Comparison of ENCODE assay signal across 9 cellular contexts in genomic region chr14:73242274-73242960, GRCh38. TPM values are rescaled to one million over a fixed set of nuclear protein-coding genes. Genes with fewer than 3 reads are reported as not detected.
DNase-seq lines count a peak whose midpoint lies in the region; ATAC-seq, FAIRE-seq and TF ChIP-seq lines count a peak whose summit lies in the region.
"Had no signal": no experiment of that assay in that cellular context is flagged by ENCODE, and none has a peak within 500 bp of the region (broad histone marks: within the 10 kb centered on the region; RNA-seq: fewer than 3 reads in every experiment).

No MANE protein-coding gene starts in this region.

- H3K4me1 Mint-ChIP-seq in CD14-positive monocyte (peaks cover 65% of the 10 kb centered on the region), GM23338 (peaks cover 25% of the 10 kb centered on the region)

- H3K27me3 ChIP-seq in osteoblast (ENCODE audit: insufficient read depth, low read length) (peaks cover 24% of the 10 kb centered on the region), GM23338 (ENCODE audit: insufficient read depth) (peaks cover 41% of the 10 kb centered on the region)

- H3K27me3 Mint-ChIP-seq in CD14-positive monocyte (ENCODE audit: low read depth in 3 of 3) (peaks cover 44 to 61% (median 53%) of the 10 kb centered on the region in 3 donors), GM23338 (ENCODE audit: insufficient read depth, low read depth, poor library complexity) (peaks cover 20% of the 10 kb centered on the region)

- H3K4me1 ChIP-seq in osteoblast (ENCODE audit: insufficient read depth, low read length) = peaks cover 37% of the 10 kb centered on the region
- peaks cover 32% of the 10 kb centered on the region for H3K4me1 ChIP-seq in GM23338 (ENCODE audit: insufficient read depth)

- H3K79me2 ChIP-seq in osteoblast (ENCODE audit: insufficient read depth, low read length) (no peaks in the 10 kb centered on the region), GM23338 (replicated peaks; ENCODE audit: insufficient read depth) (0 out of 2 replicates have a peak, but pooled peaks cover 3% of the 10 kb centered on the region)

- DNase-seq in CD14-positive monocyte (ENCODE audit: low spot score) (no peak), HTR-8/SVneo (ENCODE audit: insufficient read length, low spot score) (no peak), choroid plexus epithelial cell (ENCODE audit: low read depth) (peak; percentile 51), osteoblast (ENCODE audit: insufficient read length, low spot score, missing footprints) (peak; percentile 92), RPMI8226 (no peak), GM23338 (ENCODE audit: low spot score) (no peak), inferior parietal cortex (ENCODE audit: extremely low spot score) (no peak), dedifferentiated amniotic fluid mesenchymal stem cell (ENCODE audit: extremely low spot score) (no peak)
- DNase-seq: central memory CD4-positive, alpha-beta T cell had no signal

- H3K4me3 ChIP-seq in choroid plexus epithelial cell (ENCODE audit: low read depth, low read length) = no peak overlapping the region
- H3K4me3 ChIP-seq in osteoblast (ENCODE audit: insufficient read depth, low read length) = peak overlapping the region; percentile 50
- H3K4me3 ChIP-seq in GM23338 = no peak overlapping the region

- H3K4me2 ChIP-seq in osteoblast (ENCODE audit: insufficient read depth, low read length) (peak overlapping the region; percentile 43), GM23338 (no peak overlapping the region)

- no peaks in the 10 kb centered on the region; the same call in 1 of the 2 replicates for H3F3A ChIP-seq in GM23338 (replicated peaks; ENCODE audit: low read depth)

- no peak for ATAC-seq in GM23338

- H3K36me3 Mint-ChIP-seq in CD14-positive monocyte = peaks cover 3 to 11% of the 10 kb centered on the region in 2 donors
- peaks cover 15% of the 10 kb centered on the region for H3K36me3 Mint-ChIP-seq in GM23338 (ENCODE audit: low read depth)

- H3K36me3 ChIP-seq in osteoblast (ENCODE audit: insufficient read depth, low read length) = no peaks in the 10 kb centered on the region
- H3K36me3 ChIP-seq in GM23338 (ENCODE audit: insufficient read depth) = no peaks in the 10 kb centered on the region

- peak overlapping the region; percentile 3 to 68 for H3K4me3 Mint-ChIP-seq in CD14-positive monocyte
- H3K4me3 Mint-ChIP-seq in GM23338 = no peak overlapping the region

- H3K9me3 Mint-ChIP-seq in CD14-positive monocyte = peaks cover 0 to 6% (median 2%) of the 10 kb centered on the region in 7 donors
- no peaks in the 10 kb centered on the region; the same call in 2 of the 3 replicates for H3K9me3 Mint-ChIP-seq in GM23338

- H3K27ac ChIP-seq in osteoblast (ENCODE audit: low read depth, low read length) (no peak overlapping the region), GM23338 (ENCODE audit: low read depth) (no peak overlapping the region)

- H3K27ac Mint-ChIP-seq in CD14-positive monocyte = peak overlapping the region in 1 of 7 donors; percentile 9
- H3K27ac Mint-ChIP-seq in GM23338 = no peak overlapping the region

- H3K9me2 ChIP-seq in GM23338 (ENCODE audit: insufficient read depth) = no peaks in the 10 kb centered on the region

- TF ChIP-seq CTCF in CD14-positive monocyte (IDR thresholded peaks at IDR 0.05) = no peak
- no peak for TF ChIP-seq CTCF in choroid plexus epithelial cell (conservative IDR thresholded peaks at IDR 0.05; ENCODE audit: low read depth, low read length)
- TF ChIP-seq CTCF in osteoblast (IDR thresholded peaks at IDR 0.05; ENCODE audit: extremely low read depth, low read depth, low read length) = no peak
- TF ChIP-seq CTCF in GM23338 (conservative IDR thresholded peaks at IDR 0.05; ENCODE audit: low read depth in 2 of 2) = no peak

- intact Hi-C loops in CD14-positive monocyte (cut with micrococcal nuclease) = no loop called here

- no peaks in the 10 kb centered on the region for H3K9me3 ChIP-seq in osteoblast (ENCODE audit: low read depth, low read length)

- FAIRE-seq in HTR-8/SVneo (lab: Jason Lieb, UNC) = peak; percentile 79

- peaks cover 11% of the 10 kb centered on the region for H4K20me1 ChIP-seq in osteoblast (ENCODE audit: insufficient read depth, low read length)
- peaks cover 3% of the 10 kb centered on the region; the same call in 1 of the 2 replicates for H4K20me1 ChIP-seq in GM23338 (replicated peaks; ENCODE audit: insufficient read depth)

- H2AFZ ChIP-seq in osteoblast (ENCODE audit: low read length) (no peak overlapping the region), GM23338 (no peak overlapping the region)

TF ChIP-seq in GM23338, 12 proteins besides CTCF, POLR2A, EP300 and RAD21 (continues in another document):
- no peak for TF ChIP-seq ETS1 (IDR thresholded peaks at IDR 0.05)
- TF ChIP-seq, protein P1, sequence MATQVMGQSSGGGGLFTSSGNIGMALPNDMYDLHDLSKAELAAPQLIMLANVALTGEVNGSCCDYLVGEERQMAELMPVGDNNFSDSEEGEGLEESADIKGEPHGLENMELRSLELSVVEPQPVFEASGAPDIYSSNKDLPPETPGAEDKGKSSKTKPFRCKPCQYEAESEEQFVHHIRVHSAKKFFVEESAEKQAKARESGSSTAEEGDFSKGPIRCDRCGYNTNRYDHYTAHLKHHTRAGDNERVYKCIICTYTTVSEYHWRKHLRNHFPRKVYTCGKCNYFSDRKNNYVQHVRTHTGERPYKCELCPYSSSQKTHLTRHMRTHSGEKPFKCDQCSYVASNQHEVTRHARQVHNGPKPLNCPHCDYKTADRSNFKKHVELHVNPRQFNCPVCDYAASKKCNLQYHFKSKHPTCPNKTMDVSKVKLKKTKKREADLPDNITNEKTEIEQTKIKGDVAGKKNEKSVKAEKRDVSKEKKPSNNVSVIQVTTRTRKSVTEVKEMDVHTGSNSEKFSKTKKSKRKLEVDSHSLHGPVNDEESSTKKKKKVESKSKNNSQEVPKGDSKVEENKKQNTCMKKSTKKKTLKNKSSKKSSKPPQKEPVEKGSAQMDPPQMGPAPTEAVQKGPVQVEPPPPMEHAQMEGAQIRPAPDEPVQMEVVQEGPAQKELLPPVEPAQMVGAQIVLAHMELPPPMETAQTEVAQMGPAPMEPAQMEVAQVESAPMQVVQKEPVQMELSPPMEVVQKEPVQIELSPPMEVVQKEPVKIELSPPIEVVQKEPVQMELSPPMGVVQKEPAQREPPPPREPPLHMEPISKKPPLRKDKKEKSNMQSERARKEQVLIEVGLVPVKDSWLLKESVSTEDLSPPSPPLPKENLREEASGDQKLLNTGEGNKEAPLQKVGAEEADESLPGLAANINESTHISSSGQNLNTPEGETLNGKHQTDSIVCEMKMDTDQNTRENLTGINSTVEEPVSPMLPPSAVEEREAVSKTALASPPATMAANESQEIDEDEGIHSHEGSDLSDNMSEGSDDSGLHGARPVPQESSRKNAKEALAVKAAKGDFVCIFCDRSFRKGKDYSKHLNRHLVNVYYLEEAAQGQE (IDR thresholded peaks at IDR 0.05; ENCODE audit: unreplicated experiment) = no peak
- no peak for TF ChIP-seq CREB1 (CRISPR knock-in tag; IDR thresholded peaks at IDR 0.05; ENCODE audit: low read depth)

RNA-seq across cellular contexts. Expression of gene PAPLN, which starts 5.1 kb away (rescaled TPM):
- polyA plus RNA-seq in CD14-positive monocyte (under 1 TPM; 0.58 to 0.73 TPM), GM23338 (2016; fragmentation: Nextera tagmentation; extraction: Ambion mirVana) (2.4 and 2.8 TPM in 2 replicates)
- 5.3 and 5.8 TPM in 2 replicates for total RNA-seq in osteoblast
- 11.3 and 13.2 TPM in 2 replicates for total RNA-seq in GM23338 (2014; rRNA removed; shearing (Covaris generic))

Comparison
In these comparisons a context has a peak if more than half of its experiments do, and no peak if none do; other contexts are left out.
1. DNase-seq: peak in choroid plexus epithelial cell (single experiment) and osteoblast (single experiment); none in CD14-positive monocyte (single experiment), HTR-8/SVneo (single experiment), RPMI8226 (single experiment), GM23338 (single experiment), inferior parietal cortex (single experiment) and dedifferentiated amniotic fluid mesenchymal stem cell (single experiment).